ENCODE assay signal across 15 cellular contexts in genomic region chr16:66326995-66327513, GRCh38. TPM values are rescaled to one million over a fixed set of nuclear protein-coding genes. Genes with fewer than 3 reads are reported as not detected.
DNase-seq lines count a peak whose midpoint lies in the region; ATAC-seq, FAIRE-seq and TF ChIP-seq lines count a peak whose summit lies in the region.
"Had no signal": no experiment of that assay in that cellular context is flagged by ENCODE, and none has a peak within 500 bp of the region (broad histone marks: within the 10 kb centered on the region; RNA-seq: fewer than 3 reads in every experiment).

No MANE protein-coding gene starts in this region.

- FAIRE-seq in GM12892 (lab: Jason Lieb, UNC): no peak

- intact Hi-C loops in head of caudate nucleus (cut with DNase I): no loop called here
- intact Hi-C loops in psoas muscle (cut with DNase I): no loop called here

- H3K4me3 ChIP-seq in psoas muscle: no peak overlapping the region
- H3K4me3 ChIP-seq: SK-N-MC had no signal

- H3K36me3 ChIP-seq in psoas muscle (ENCODE audit: insufficient read depth in 1 of 2, low read depth in 1 of 2): no peaks in the 10 kb centered on the region

- TF ChIP-seq POLR2A in GM12892 (IDR thresholded peaks at IDR 0.05; ENCODE audit: low read depth, low read length): no peak

- H3K27me3 ChIP-seq in psoas muscle (ENCODE audit: insufficient read depth in 3 of 3, low read length in 2 of 3): peaks cover 0 to 6% (median 2%) of the 10 kb centered on the region in 3 donors

- H3K27ac ChIP-seq in psoas muscle: no peak overlapping the region
- H3K27ac ChIP-seq: HL-60, SK-N-MC had no signal

- ATAC-seq in psoas muscle (peak in 3 of 4 donors; percentile 26 to 39 (median 37)), GM21619 (IDR thresholded peaks at IDR 0.05; ENCODE audit: unreplicated experiment) (no peak)
- ATAC-seq: stimulated activated naive CD8-positive, alpha-beta T cell treated with anti-CD3 and anti-CD28 coated beads, Interleukin-15, Interleukin-2, amounts not matched to agents 100 U/mL and 50 U/mL, for 24 hours had no signal

- DNase-seq in HuH-7 (ENCODE audit: low spot score): peak; percentile 26
- DNase-seq in NCI-H526 treated with DMSO at 0.1 percent for 48 hours (lab: John Stamatoyannopoulos, UW): peak; percentile 23
- peak; percentile 19 to 82 (median 53) for DNase-seq in head of caudate nucleus
- DNase-seq in psoas muscle: no peak
- DNase-seq in GM12892 (ENCODE audit: insufficient read length): no peak
- DNase-seq in kidney glomerular epithelial cell (lab: John Stamatoyannopoulos, UW): no peak
- DNase-seq in dedifferentiated amniotic fluid mesenchymal stem cell (ENCODE audit: extremely low spot score): no peak
- DNase-seq: activated CD4-positive, CD25-positive, alpha-beta regulatory T cell treated with anti-CD3 and anti-CD28 coated beads, Interleukin-2, amount 50 U/mL, for 72 hours; activated gamma-delta T cell; NCI-H1694; stimulated activated CD4-positive, alpha-beta T cell treated with anti-CD3 and anti-CD28 coated beads, Interleukin-1b, Interleukin-23, amount 100 ng/mL, for 48 hours; stimulated activated naive CD8-positive, alpha-beta T cell treated with anti-CD3 and anti-CD28 coated beads, Interleukin-15, Interleukin-2, amounts not matched to agents 100 U/mL and 50 U/mL, for 24 hours had no signal

- TF ChIP-seq CTCF in psoas muscle (IDR thresholded peaks at IDR 0.05): no peak

- H3K4me1 ChIP-seq in psoas muscle: no peaks in the 10 kb centered on the region

- 36 to 55% (median 38%) methylated on average over 17 of the region's 17 CpGs for WGBS in psoas muscle, 3 donors

- no peaks in the 10 kb centered on the region for H3K9me3 ChIP-seq in psoas muscle

RNA-seq across cellular contexts. Expression of gene CDH5, which starts 39.4 kb away (rescaled TPM):
- total RNA-seq in psoas muscle: 10 to 100 TPM; 21.4 to 48.4 (median 37.0) TPM
- polyA plus RNA-seq in psoas muscle: 10 to 100 TPM; 15.1 to 22.2 (median 17.7) TPM
- polyA plus RNA-seq in GM12892 (2012; ENCODE audit: missing spikeins): not detected

Comparison
In these comparisons a context has a peak if more than half of its experiments do, and no peak if none do; other contexts are left out.
1. DNase-seq: peak in HuH-7 (single experiment), NCI-H526 treated with DMSO at 0.1 percent for 48 hours (single experiment) and head of caudate nucleus (42 of 42); none in psoas muscle (0 of 2), GM12892 (single experiment), kidney glomerular epithelial cell (single experiment) and dedifferentiated amniotic fluid mesenchymal stem cell (single experiment).